ENCODE assay signal across 8 cellular contexts in the genomic region with DNA sequence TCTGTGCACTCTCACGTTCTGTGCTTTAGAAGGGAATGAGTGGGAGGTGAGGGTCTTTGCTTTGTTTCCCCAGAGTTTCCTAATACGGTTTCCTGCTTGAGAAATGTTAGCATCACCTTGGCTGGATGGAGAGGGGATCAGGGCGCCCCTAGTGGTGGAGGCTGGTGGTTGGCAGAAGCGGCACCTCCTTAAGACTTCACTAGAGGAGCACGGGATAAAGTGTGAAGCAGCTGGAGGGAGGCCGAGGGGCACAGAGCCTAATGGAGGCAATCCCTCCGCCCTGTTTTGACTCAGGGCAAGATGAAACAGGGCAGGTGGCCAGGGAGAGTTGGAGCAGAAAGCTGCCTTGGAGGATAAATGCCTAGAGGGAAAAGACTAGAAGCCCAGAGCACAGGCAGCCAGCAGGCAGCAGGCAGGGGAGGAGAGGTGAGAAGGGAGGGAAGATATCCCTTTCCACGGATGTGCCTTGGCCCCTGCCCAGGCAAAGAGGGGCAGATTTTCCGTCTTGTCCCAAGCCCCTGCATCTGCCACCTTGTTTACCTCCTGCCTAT. TPM values are rescaled to one million over a fixed set of nuclear protein-coding genes. Genes with fewer than 3 reads are reported as not detected.
DNase-seq lines count a peak whose midpoint lies in the region; ATAC-seq and TF ChIP-seq lines count a peak whose summit lies in the region.

No MANE protein-coding gene starts in this region.

- H3K27me3 Mint-ChIP-seq in stimulated activated naive CD8-positive, alpha-beta T cell treated with anti-CD3 and anti-CD28 coated beads, Interleukin-15, amount 100 ng/mL, for 72 hours, result peaks cover 78% of the 10 kb centered on the region

- no peak overlapping the region for H3K4me3 Mint-ChIP-seq in stimulated activated naive CD8-positive, alpha-beta T cell treated with anti-CD3 and anti-CD28 coated beads, Interleukin-15, amount 100 ng/mL, for 72 hours

- H3F3A ChIP-seq in neural cell (ENCODE audit: insufficient read depth, low read length, poor library complexity, severe bottlenecking), result no peaks in the 10 kb centered on the region

- H3K4me3 ChIP-seq in epithelial cell of esophagus (ENCODE audit: low read length), result no peak overlapping the region
- H3K4me3 ChIP-seq in neural cell (ENCODE audit: low read length), result no peak overlapping the region

- TF ChIP-seq CTCF in epithelial cell of esophagus (IDR thresholded peaks at IDR 0.05; ENCODE audit: insufficient read depth, low read depth, low read length, missing control alignments), result peak; percentile 94
- TF ChIP-seq CTCF in neural cell (IDR thresholded peaks at IDR 0.05; ENCODE audit: poor library complexity, severe bottlenecking), result peak; percentile 82

- H3K27ac ChIP-seq in neural cell (ENCODE audit: low read length), result no peak overlapping the region

- ATAC-seq in Right ventricle myocardium superior (ENCODE audit: poor library complexity) (peak; percentile 65), Right ventricle myocardium inferior (no peak), HG02938 (IDR thresholded peaks at IDR 0.05; ENCODE audit: unreplicated experiment) (no peak)
- peak; percentile 84 for ATAC-seq in stimulated activated naive CD8-positive, alpha-beta T cell treated with anti-CD3 and anti-CD28 coated beads, Interleukin-15, amount 100 ng/mL, for 72 hours

- H3K4me2 ChIP-seq in neural cell (ENCODE audit: low read length), result no peak overlapping the region

- H3K27ac Mint-ChIP-seq in stimulated activated naive CD8-positive, alpha-beta T cell treated with anti-CD3 and anti-CD28 coated beads, Interleukin-15, amount 100 ng/mL, for 72 hours, result no peak overlapping the region

- no peaks in the 10 kb centered on the region for H3K9me3 Mint-ChIP-seq in stimulated activated naive CD8-positive, alpha-beta T cell treated with anti-CD3 and anti-CD28 coated beads, Interleukin-15, amount 100 ng/mL, for 72 hours

- no peaks in the 10 kb centered on the region for H4K20me1 ChIP-seq in neural cell (ENCODE audit: insufficient read depth)

- H3K9me2 ChIP-seq in neural cell (ENCODE audit: insufficient read depth, low read length), result no peaks in the 10 kb centered on the region

- H3K36me3 ChIP-seq in neural cell (ENCODE audit: insufficient read depth, low read length), result no peaks in the 10 kb centered on the region

- H3K27me3 ChIP-seq in neural cell (ENCODE audit: insufficient read depth, low read depth, low read length), result peaks cover 15% of the 10 kb centered on the region

- no peaks in the 10 kb centered on the region for H3K9me3 ChIP-seq in neural cell (ENCODE audit: low read length)

- DNase-seq in Right ventricle myocardium superior (peak; percentile 71), Right ventricle myocardium inferior (ENCODE audit: missing footprints) (no peak), NCI-H69 (lab: John Stamatoyannopoulos, UW) (peak; percentile 67), epithelial cell of esophagus (ENCODE audit: low read depth) (peak; percentile 73)
- DNase-seq in activated CD8-positive, alpha-beta memory T cell treated with anti-CD3 and anti-CD28 coated beads for 48 hours (ENCODE audit: low read depth in 2 of 3, low spot score in 2 of 3), result peak; percentile 36 to 65 (median 61)
- DNase-seq in stimulated activated naive CD8-positive, alpha-beta T cell treated with anti-CD3 and anti-CD28 coated beads, Interleukin-15, amount 100 ng/mL, for 72 hours, result peak; percentile 69 to 71

- intact Hi-C loops in Right ventricle myocardium superior (cut with DNase I), result loop anchor here (10.0 kb wide), 1 partner anchor 147 kb away; no protein-coding TSS in a partner anchor
- intact Hi-C loops in Right ventricle myocardium inferior (cut with DNase I), result loop anchor here (10.0 kb wide), 1 partner anchor 267 kb away; no protein-coding TSS in a partner anchor

- H3K9ac ChIP-seq in neural cell (ENCODE audit: low read length), result no peak overlapping the region

- TF ChIP-seq RAD21 in neural cell (conservative IDR thresholded peaks at IDR 0.05), result peak; percentile 61

- H3K4me1 Mint-ChIP-seq in stimulated activated naive CD8-positive, alpha-beta T cell treated with anti-CD3 and anti-CD28 coated beads, Interleukin-15, amount 100 ng/mL, for 72 hours, result peaks cover 8% of the 10 kb centered on the region

- TF ChIP-seq EP300 in neural cell (conservative IDR thresholded peaks at IDR 0.05; ENCODE audit: poor library complexity, severe bottlenecking), result no peak

- H3K79me2 ChIP-seq in neural cell (replicated peaks; ENCODE audit: insufficient read depth, low read length), result no peaks in the 10 kb centered on the region

- no peak overlapping the region for H2AFZ ChIP-seq in neural cell (ENCODE audit: low read depth, low read length)

TF ChIP-seq in neural cell, 6 proteins besides CTCF, POLR2A, EP300 and RAD21:
- TF ChIP-seq SMC3 (conservative IDR thresholded peaks at IDR 0.05; ENCODE audit: poor library complexity), result peak; percentile 62
- no peak for TF ChIP-seq POLR2AphosphoS5 (IDR thresholded peaks at IDR 0.05)

RNA-seq across cellular contexts. Expression of gene BTRC, which starts 56.0 kb away (rescaled TPM):
- total RNA-seq in Right ventricle myocardium superior, result 33.4 TPM
- total RNA-seq in Right ventricle myocardium inferior, result 30.9 TPM
- 25.2 and 32.6 TPM in 2 replicates for polyA plus RNA-seq in neural cell
- 65.0 and 78.1 TPM in 2 replicates for polyA minus RNA-seq in neural cell

Comparison
In these comparisons a context has a peak if more than half of its experiments do, and no peak if none do; other contexts are left out.
1. ATAC-seq: peak in Right ventricle myocardium superior (single experiment) and stimulated activated naive CD8-positive, alpha-beta T cell treated with anti-CD3 and anti-CD28 coated beads, Interleukin-15, amount 100 ng/mL, for 72 hours (single experiment); none in Right ventricle myocardium inferior (single experiment) and HG02938 (single experiment).